Comparison of ENCODE assay signal across 8 cellular contexts in genomic region chr4:17324431-17324830, GRCh38.
DNase-seq lines count a peak whose midpoint lies in the region; ATAC-seq and TF ChIP-seq lines count a peak whose summit lies in the region.

No MANE protein-coding gene starts in this region.

- DNase-seq in D341Med (ENCODE audit: low spot score) = peak; percentile 45
- peak in 3 of 5 experiments; percentile 7 to 63 (median 19) for DNase-seq in T-helper 2 cell
- DNase-seq in brain microvascular endothelial cell = peak; percentile 42
- DNase-seq in kidney glomerular epithelial cell (lab: John Stamatoyannopoulos, UW) = peak; percentile 22
- DNase-seq in stimulated activated CD8-positive, alpha-beta memory T cell treated with anti-CD3 and anti-CD28 coated beads, Interleukin-12 subunit alpha, Interleukin-12 subunit beta, amount 100 ng/mL, for 1 hour (ENCODE audit: low read depth) = peak; percentile 38
- DNase-seq in NCI-H187 treated with DMSO at 0.1 percent for 48 hours (lab: John Stamatoyannopoulos, UW) = no peak

- ATAC-seq in HG03432 (IDR thresholded peaks at IDR 0.05; ENCODE audit: unreplicated experiment) (peak; percentile 50), GM21825 (IDR thresholded peaks at IDR 0.05; ENCODE audit: unreplicated experiment) (no peak)

- no peaks in the 10 kb centered on the region for H3K27me3 ChIP-seq in brain microvascular endothelial cell (replicated peaks)

- TF ChIP-seq CTCF in brain microvascular endothelial cell (IDR thresholded peaks at IDR 0.05; ENCODE audit: low read depth, low read length, missing control alignments) = peak; percentile 62

- no peak overlapping the region for H3K4me3 ChIP-seq in brain microvascular endothelial cell (ENCODE audit: low read depth, low read length)

- in situ Hi-C loops in brain microvascular endothelial cell (cut with HindIII; ENCODE audit: low pct_ligation_motif_present, low sequenced_read_pairs) = no loop called here

- H3K36me3 ChIP-seq in brain microvascular endothelial cell (replicated peaks) = no peaks in the 10 kb centered on the region

- H3K27ac ChIP-seq in brain microvascular endothelial cell = no peak overlapping the region
